9 cellular contexts compared by ENCODE assay signal in the genomic region with DNA sequence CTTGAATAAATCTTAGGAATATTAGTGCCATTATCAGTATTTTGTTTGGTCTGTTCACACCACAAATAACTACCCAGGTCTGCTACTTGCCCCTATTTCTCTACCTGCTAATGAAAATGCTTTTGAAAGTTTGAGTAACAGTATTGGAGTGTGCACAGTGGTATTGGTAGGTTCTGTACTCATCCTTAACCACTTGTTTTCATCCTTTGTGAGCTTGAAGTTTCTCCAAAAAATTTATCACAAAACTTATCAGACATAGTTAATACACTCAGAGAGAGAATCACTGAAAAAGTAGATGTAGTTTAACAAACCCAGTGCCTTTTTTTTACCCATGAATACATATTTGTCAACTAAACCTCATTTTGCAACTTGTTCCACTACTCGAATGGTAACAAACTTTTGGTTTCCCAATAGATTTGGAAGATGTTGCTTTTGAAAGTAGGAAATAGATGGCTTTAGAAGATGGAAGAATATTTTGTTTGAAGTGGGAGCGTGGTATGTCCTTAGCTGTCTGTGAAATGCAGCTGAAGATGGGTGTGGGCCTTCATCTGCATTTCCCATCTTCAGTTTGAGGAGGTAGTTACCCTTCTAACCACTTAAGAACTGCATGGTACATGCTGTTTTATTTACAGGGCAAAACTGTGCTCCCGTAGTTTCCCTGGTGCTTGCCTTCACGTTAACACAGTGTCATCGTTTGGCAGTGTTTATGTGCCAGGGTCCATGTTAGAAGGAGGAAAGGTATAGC. TPM values are rescaled to one million over a fixed set of nuclear protein-coding genes. Genes with fewer than 3 reads are reported as not detected.
A peak's percentile ranks its signal among the peaks of the same experiment; 100 is the strongest.
DNase-seq lines count a peak whose midpoint lies in the region; ATAC-seq lines count a peak whose summit lies in the region.
"Had no signal": no experiment of that assay in that cellular context is flagged by ENCODE, and none has a peak within 500 bp of the region (broad histone marks: within the 10 kb centered on the region; RNA-seq: fewer than 3 reads in every experiment).

No MANE protein-coding gene starts in this region.

- H3K27me3 Mint-ChIP-seq in activated T-cell treated with anti-CD3 and anti-CD28 coated beads, Interleukin-2, amount 50 U/mL, for 4 hours (ENCODE audit: low read depth): no peaks in the 10 kb centered on the region
- H3K27me3 Mint-ChIP-seq in activated CD4-positive, alpha-beta memory T cell treated with anti-CD3 and anti-CD28 coated beads for 36 hours: no peaks in the 10 kb centered on the region
- H3K27me3 Mint-ChIP-seq in immature natural killer cell (ENCODE audit: low read depth in 3 of 3): peaks cover 0 to 6% (median 0%) of the 10 kb centered on the region in 3 donors
- H3K27me3 Mint-ChIP-seq in stimulated activated naive CD8-positive, alpha-beta T cell treated with anti-CD3 and anti-CD28 coated beads, Interleukin-15, Interleukin-2, amounts not matched to agents 100 ng/mL and 50 ng/mL, for 24 hours: no peaks in the 10 kb centered on the region

- H3K27ac Mint-ChIP-seq in activated CD4-positive, alpha-beta memory T cell treated with anti-CD3 and anti-CD28 coated beads for 36 hours: peak overlapping the region; percentile 98
- peak overlapping the region; percentile 81 to 95 (median 92) for H3K27ac Mint-ChIP-seq in immature natural killer cell
- peak overlapping the region; percentile 93 for H3K27ac Mint-ChIP-seq in stimulated activated naive CD8-positive, alpha-beta T cell treated with anti-CD3 and anti-CD28 coated beads, Interleukin-15, Interleukin-2, amounts not matched to agents 100 ng/mL and 50 ng/mL, for 24 hours

- intact Hi-C loops in activated CD4-positive, alpha-beta memory T cell treated with anti-CD3 and anti-CD28 coated beads for 36 hours (cut with micrococcal nuclease): loop anchor here (2.0 kb wide), 1 partner anchor 408 kb away; no protein-coding TSS in a partner anchor

- peaks cover 92% of the 10 kb centered on the region for H3K4me1 Mint-ChIP-seq in activated T-cell treated with anti-CD3 and anti-CD28 coated beads, Interleukin-2, amount 50 U/mL, for 4 hours (ENCODE audit: low read depth)
- H3K4me1 Mint-ChIP-seq in activated CD4-positive, alpha-beta memory T cell treated with anti-CD3 and anti-CD28 coated beads for 36 hours (ENCODE audit: low read depth): peaks cover 93% of the 10 kb centered on the region
- H3K4me1 Mint-ChIP-seq in immature natural killer cell: peaks cover 97 to 100% of the 10 kb centered on the region in 2 donors
- H3K4me1 Mint-ChIP-seq in stimulated activated naive CD8-positive, alpha-beta T cell treated with anti-CD3 and anti-CD28 coated beads, Interleukin-15, Interleukin-2, amounts not matched to agents 100 ng/mL and 50 ng/mL, for 24 hours (ENCODE audit: low read depth): peaks cover 99% of the 10 kb centered on the region

- peaks cover 26% of the 10 kb centered on the region for H3K36me3 Mint-ChIP-seq in activated T-cell treated with anti-CD3 and anti-CD28 coated beads, Interleukin-2, amount 50 U/mL, for 4 hours (ENCODE audit: insufficient read depth)
- peaks cover 42% of the 10 kb centered on the region for H3K36me3 Mint-ChIP-seq in activated CD4-positive, alpha-beta memory T cell treated with anti-CD3 and anti-CD28 coated beads for 36 hours
- H3K36me3 Mint-ChIP-seq in immature natural killer cell: no peaks in the 10 kb centered on the region
- H3K36me3 Mint-ChIP-seq in stimulated activated naive CD8-positive, alpha-beta T cell treated with anti-CD3 and anti-CD28 coated beads, Interleukin-15, Interleukin-2, amounts not matched to agents 100 ng/mL and 50 ng/mL, for 24 hours (ENCODE audit: low read depth): peaks cover 54% of the 10 kb centered on the region

- no peaks in the 10 kb centered on the region for H3K27me3 ChIP-seq in HAP-1 (ENCODE audit: low read depth)

- peak; percentile 51 to 67 for ATAC-seq in activated T-cell treated with anti-CD3 and anti-CD28 coated beads, Interleukin-2, amount 50 U/mL, for 4 hours

- H3K9me3 ChIP-seq in HAP-1: no peaks in the 10 kb centered on the region

- H3K9me3 Mint-ChIP-seq in activated T-cell treated with anti-CD3 and anti-CD28 coated beads, Interleukin-2, amount 50 U/mL, for 4 hours: no peaks in the 10 kb centered on the region
- no peaks in the 10 kb centered on the region for H3K9me3 Mint-ChIP-seq in activated CD4-positive, alpha-beta memory T cell treated with anti-CD3 and anti-CD28 coated beads for 36 hours
- no peaks in the 10 kb centered on the region for H3K9me3 Mint-ChIP-seq in immature natural killer cell
- H3K9me3 Mint-ChIP-seq in stimulated activated naive CD8-positive, alpha-beta T cell treated with anti-CD3 and anti-CD28 coated beads, Interleukin-15, Interleukin-2, amounts not matched to agents 100 ng/mL and 50 ng/mL, for 24 hours: no peaks in the 10 kb centered on the region

- no peak for DNase-seq in activated T-cell treated with anti-CD3 and anti-CD28 coated beads, Interleukin-2, amount 50 U/mL, for 4 hours
- no peak for DNase-seq in activated T-cell treated with anti-CD3 and anti-CD28 coated beads, Interleukin-2, amount 50 U/mL, for 1 hour
- peak; percentile 55 for DNase-seq in activated CD4-positive, alpha-beta memory T cell treated with anti-CD3 and anti-CD28 coated beads for 36 hours
- no peak for DNase-seq in immature natural killer cell
- no peak for DNase-seq in amygdala (lab: John Stamatoyannopoulos, UW)
- no peak for DNase-seq in NCI-H1694 treated with DMSO at 0.1 percent for 48 hours (lab: John Stamatoyannopoulos, UW)
- no peak for DNase-seq in HAP-1 (ENCODE audit: low spot score in 2 of 2)
- DNase-seq: NCI-H187 treated with DMSO at 0.1 percent for 48 hours had no signal

- no peaks in the 10 kb centered on the region for H3K36me3 ChIP-seq in HAP-1 (replicated peaks)

- no peak overlapping the region for H3K4me3 ChIP-seq in HAP-1

- POLR2A ChIA-PET in activated CD4-positive, alpha-beta memory T cell treated with anti-CD3 and anti-CD28 coated beads for 36 hours (lab: Charles Lee): interaction anchor here (1.0 to 2.7 kb wide), 8 partner anchors 8 to 328 kb away, joined by 3 to 17 read pairs (median 4); a partner anchor contains a TSS

- CTCF ChIA-PET in activated CD4-positive, alpha-beta memory T cell treated with anti-CD3 and anti-CD28 coated beads for 36 hours (lab: Charles Lee): interaction anchor here (1.0 to 4.7 kb wide), 10 partner anchors 29 to 66 kb away, joined by 3 to 30 read pairs (median 5); no protein-coding TSS in a partner anchor

- peak overlapping the region; percentile 79 for H3K4me3 Mint-ChIP-seq in activated T-cell treated with anti-CD3 and anti-CD28 coated beads, Interleukin-2, amount 50 U/mL, for 4 hours
- peak overlapping the region; percentile 63 for H3K4me3 Mint-ChIP-seq in activated CD4-positive, alpha-beta memory T cell treated with anti-CD3 and anti-CD28 coated beads for 36 hours
- peak overlapping the region; percentile 74 to 90 (median 77) for H3K4me3 Mint-ChIP-seq in immature natural killer cell
- peak overlapping the region; percentile 78 for H3K4me3 Mint-ChIP-seq in stimulated activated naive CD8-positive, alpha-beta T cell treated with anti-CD3 and anti-CD28 coated beads, Interleukin-15, Interleukin-2, amounts not matched to agents 100 ng/mL and 50 ng/mL, for 24 hours

- in situ Hi-C loops in HAP-1 (cut with MboI; ENCODE audit: low sequenced_read_pairs): no loop called here

- H3K4me1 ChIP-seq in HAP-1: peaks cover 37% of the 10 kb centered on the region

RNA-seq across cellular contexts. Expression of a gene that starts 9.0 kb away (rescaled TPM):
- 10 to 100 TPM; 72.0 to 87.9 (median 72.3) TPM for total RNA-seq in activated T-cell treated with anti-CD3 and anti-CD28 coated beads, Interleukin-2, amount 50 U/mL, for 4 hours
- 10 to 100 TPM; 80.6 to 83.4 TPM for total RNA-seq in activated CD4-positive, alpha-beta memory T cell treated with anti-CD3 and anti-CD28 coated beads for 36 hours
- 10 to 100 TPM; 18.4 to 38.3 (median 19.4) TPM for polyA plus RNA-seq in immature natural killer cell
